In the genomic region with DNA sequence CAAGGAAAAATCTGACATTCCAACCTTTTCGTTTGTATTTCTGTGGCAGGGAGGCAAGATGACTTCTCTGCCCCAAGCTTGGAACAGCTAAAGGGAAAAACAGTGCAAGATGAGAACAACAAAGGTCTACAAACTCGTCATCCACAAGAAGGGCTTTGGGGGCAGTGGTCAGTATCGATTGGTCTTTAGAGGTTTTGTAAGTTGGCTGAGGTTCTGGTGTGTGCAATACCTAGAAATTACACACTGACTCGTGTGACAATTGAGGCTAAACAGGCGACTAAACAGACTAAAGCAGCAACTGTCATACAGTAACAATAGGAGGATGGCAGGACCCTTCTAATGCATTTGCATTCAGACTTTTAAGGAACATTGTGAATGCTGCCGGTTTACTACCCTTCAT, we compare ENCODE assay signal across 8 cellular contexts. TPM values are rescaled to one million over a fixed set of nuclear protein-coding genes. Genes with fewer than 3 reads are reported as not detected.
DNase-seq lines count a peak whose midpoint lies in the region; ATAC-seq, FAIRE-seq and TF ChIP-seq lines count a peak whose summit lies in the region.

No MANE protein-coding gene starts in this region.

- H2BK15ac ChIP-seq in IMR-90 (ENCODE audit: low read depth, low read length) = no peak overlapping the region

- no TSS peak for BruUV-seq in IMR-90 (replicated peaks; lab: Mats Ljungman, UMichigan)

- no peak overlapping the region; the same call in 1 of the 2 replicates for H2AK5ac ChIP-seq in IMR-90 (ENCODE audit: low read depth, low read length)

- H3K4me1 ChIP-seq in IMR-90 (ENCODE audit: control insufficient read depth, insufficient read depth, low read length) (peaks cover 9% of the 10 kb centered on the region), mucosa of stomach (ENCODE audit: control insufficient read depth, insufficient read depth, low read length) (peaks cover 39% of the 10 kb centered on the region)

- no peak overlapping the region for H3K18ac ChIP-seq in IMR-90 (ENCODE audit: low read depth, low read length)

- peak overlapping the region; percentile 79; the same call in 1 of the 2 replicates for H3K9ac ChIP-seq in IMR-90 (ENCODE audit: low read depth, low read length)
- H3K9ac ChIP-seq in mucosa of stomach (ENCODE audit: low read length) = peak overlapping the region; percentile 82

- H2BK5ac ChIP-seq in IMR-90 (ENCODE audit: low read depth, low read length, poor library complexity, severe bottlenecking) = no peak overlapping the region

- no peak overlapping the region for H2AK9ac ChIP-seq in IMR-90 (replicated peaks; ENCODE audit: low read depth, low read length, poor library complexity)

- H3K27me3 ChIP-seq in AG04450 (ENCODE audit: control insufficient read depth, insufficient read depth, low read length) (no peaks in the 10 kb centered on the region), IMR-90 (ENCODE audit: control insufficient read depth, insufficient read depth, low read length) (no peaks in the 10 kb centered on the region), bronchial epithelial cell (ENCODE audit: control insufficient read depth, insufficient read depth, low read length) (no peaks in the 10 kb centered on the region), mucosa of stomach (ENCODE audit: control insufficient read depth, insufficient read depth, low read length) (no peaks in the 10 kb centered on the region)

- no peak overlapping the region for H4K5ac ChIP-seq in IMR-90 (ENCODE audit: low read depth, low read length)

- in situ Hi-C loops in IMR-90 (cut with MboI; ENCODE audit: low sequenced_read_pairs) = loop anchor here (10.0 kb wide), 1 partner anchor 190 kb away; the partner anchor contains the start of gene YWHAH

- H3K9me1 ChIP-seq in IMR-90 (ENCODE audit: insufficient read depth, low read length) = peaks cover 13% of the 10 kb centered on the region

- no peak for TF ChIP-seq CTCF in AG04450 (IDR thresholded peaks at IDR 0.05; ENCODE audit: low read depth, low read length)
- no peak for TF ChIP-seq CTCF in IMR-90 (conservative IDR thresholded peaks at IDR 0.05; ENCODE audit: low read depth, low read length)
- no peak for TF ChIP-seq CTCF in bronchial epithelial cell (IDR thresholded peaks at IDR 0.05; ENCODE audit: insufficient read depth, low read length, severe bottlenecking)
- no peak for TF ChIP-seq CTCF in GM10248 (IDR thresholded peaks at IDR 0.05; ENCODE audit: control extremely low read depth, extremely low read depth, low read depth, missing control alignments)

- DNase-seq in AG04450 (ENCODE audit: low read depth, low spot score) (no peak), IMR-90 (no peak), bronchial epithelial cell (ENCODE audit: low read depth) (no peak), epidermal melanocyte (ENCODE audit: insufficient read length, low spot score) (no peak), GM10248 (ENCODE audit: extremely low spot score) (no peak), NCI-H226 (no peak)

- peak overlapping the region; percentile 34 for H3K23ac ChIP-seq in IMR-90 (ENCODE audit: low read depth, low read length)

- H3K4me2 ChIP-seq in IMR-90 (ENCODE audit: low read depth, low read length) = peak overlapping the region; percentile 97

- ATAC-seq in IMR-90 (ENCODE audit: low read depth) (no peak), GM19467 (IDR thresholded peaks at IDR 0.05; ENCODE audit: unreplicated experiment) (no peak)

- peak overlapping the region; percentile 38 for H3K4ac ChIP-seq in IMR-90 (ENCODE audit: low read depth, low read length)

- H4K20me1 ChIP-seq in IMR-90 (ENCODE audit: insufficient read depth, low read length) = no peaks in the 10 kb centered on the region

- peaks cover 9% of the 10 kb centered on the region for H3K36me3 ChIP-seq in IMR-90 (ENCODE audit: control insufficient read depth, insufficient read depth, low read length)
- peaks cover 5% of the 10 kb centered on the region for H3K36me3 ChIP-seq in bronchial epithelial cell (ENCODE audit: control insufficient read depth, insufficient read depth, low read length)
- H3K36me3 ChIP-seq in mucosa of stomach (ENCODE audit: control insufficient read depth, insufficient read depth, low read length) = no peaks in the 10 kb centered on the region

- H3K79me1 ChIP-seq in IMR-90 (ENCODE audit: low read depth in 1 of 2, low read length in 2 of 2) = peaks cover 16 to 35% of the 10 kb centered on the region in 2 experiments

- WGBS in IMR-90 (ENCODE audit: extremely low coverage in 2 of 2, insufficient read length in 1 of 2), 2 experiments = no CpG with 5 or more reads among the region's 6 CpGs

- no peak overlapping the region for H2BK20ac ChIP-seq in IMR-90 (ENCODE audit: low read depth, low read length)

- CTCF ChIA-PET in AG04450 (lab: Charles Lee) (interaction anchor here (1.0 to 1.2 kb wide), 2 partner anchors 90 to 216 kb away, joined by 3 to 5 read pairs; no protein-coding TSS in a partner anchor), IMR-90 (lab: Yijun Ruan, JAX) (interaction anchor here (0.6 kb wide), 2 partner anchors 20 to 76 kb away, joined by 3 read pairs; no protein-coding TSS in a partner anchor), GM10248 (lab: Yijun Ruan, JAX) (interaction anchor here (0.9 kb wide), 1 partner anchor 48 kb away, joined by 3 read pairs; no protein-coding TSS in a partner anchor)

- H2BK120ac ChIP-seq in IMR-90 (ENCODE audit: low read depth, low read length) = no peak overlapping the region

- no peak overlapping the region for H4K91ac ChIP-seq in IMR-90 (ENCODE audit: insufficient read depth, low read depth, low read length)

- dilution Hi-C loops in IMR-90 (cut with HindIII; ENCODE audit: low sequenced_read_pairs, unreplicated experiment) = no loop called here

- intact Hi-C loops in IMR-90 (cut with micrococcal nuclease) = loop anchor here (5.0 kb wide), 3 partner anchors 93 to 197 kb away; partner anchors contain the start of gene PISD

- H2AFZ ChIP-seq in IMR-90 (replicated peaks; ENCODE audit: low read length, poor library complexity) = no peak overlapping the region

- peak overlapping the region; percentile 53; the same call in 1 of the 2 replicates for H3K14ac ChIP-seq in IMR-90 (replicated peaks; ENCODE audit: low read depth, low read length)

- no peak for FAIRE-seq in bronchial epithelial cell (lab: Jason Lieb, UNC)

- peak overlapping the region in 1 of 2 experiments; percentile 84; a peak in 2 of 4 replicates for H4K8ac ChIP-seq in IMR-90 (ENCODE audit: low read depth in 2 of 2, low read length in 2 of 2)

- H3K9me3 ChIP-seq in AG04450 (ENCODE audit: control insufficient read depth, insufficient read depth, low read length) (no peaks in the 10 kb centered on the region), IMR-90 (ENCODE audit: control insufficient read depth, insufficient read depth, low read length) (no peaks in the 10 kb centered on the region), mucosa of stomach (ENCODE audit: control insufficient read depth, low read length) (no peaks in the 10 kb centered on the region)

- H3K56ac ChIP-seq in IMR-90 (ENCODE audit: extremely low read depth, insufficient read depth, low read length) = no peak overlapping the region

- H3K4me3 ChIP-seq in AG04450 (ENCODE audit: low read depth, low read length) = peak overlapping the region; percentile 88
- peak overlapping the region; percentile 67; the same call in 1 of the 2 replicates for H3K4me3 ChIP-seq in IMR-90 (ENCODE audit: insufficient read depth, low read depth, low read length)
- H3K4me3 ChIP-seq in bronchial epithelial cell (ENCODE audit: low read depth, low read length) = peak overlapping the region; percentile 86
- H3K4me3 ChIP-seq in mucosa of stomach (ENCODE audit: low read length) = no peak overlapping the region

- H3K27ac ChIP-seq in AG04450 (ENCODE audit: low read depth, low read length) = no peak overlapping the region
- no peak overlapping the region for H3K27ac ChIP-seq in IMR-90 (ENCODE audit: insufficient read depth, low read length)

- POLR2A ChIA-PET in AG04450 (lab: Yijun Ruan, JAX) = no interaction called here
- POLR2A ChIA-PET in IMR-90 (lab: Charles Lee; ENCODE audit: unreplicated experiment) = no interaction called here
- POLR2A ChIA-PET in GM10248 (lab: Yijun Ruan, JAX) = no interaction called here

- no peak for TF ChIP-seq POLR2A in IMR-90 (IDR thresholded peaks at IDR 0.05; ENCODE audit: low read depth, low read length)

- no peak for TF ChIP-seq RAD21 in IMR-90 (IDR thresholded peaks at IDR 0.05; ENCODE audit: low read length)

TF ChIP-seq in IMR-90, 13 proteins besides CTCF, POLR2A, EP300 and RAD21:
- TF ChIP-seq CEBPB (IDR thresholded peaks at IDR 0.05; ENCODE audit: low read depth, low read length) (0 out of 2 replicates have a peak, but pooled peaks have one; percentile 2), MAZ (IDR thresholded peaks at IDR 0.05; ENCODE audit: borderline replicate concordance, low read depth, low read length) (no peak)

RNA-seq across cellular contexts. Expression of gene DEPDC5, which starts 1.0 kb away (rescaled TPM):
- polyA plus RNA-seq in AG04450 (2011; rRNA removed) = 9.4 and 14.3 TPM in 2 replicates
- polyA minus RNA-seq in AG04450 (2011; rRNA and poly(A)+ RNA removed) = 25.7 and 28.4 TPM in 2 replicates
- 12.9 and 14.2 TPM in 2 replicates for total RNA-seq in IMR-90 (2012; rRNA removed)
- 6.6 and 6.9 TPM in 2 replicates for polyA plus RNA-seq in IMR-90 (2012; rRNA removed)
- polyA plus RNA-seq in IMR-90 (2012; cell fraction: cytosol; rRNA removed) = 4.1 and 5.8 TPM in 2 replicates
- polyA plus RNA-seq in IMR-90 (2012; cell fraction: nucleus; rRNA removed; ENCODE audit: low replicate concordance) = 22.2 and 22.3 TPM in 2 replicates
- 6.8 and 8.1 TPM in 2 replicates for total RNA-seq in bronchial epithelial cell

RNA-seq across cellular contexts. Expression of gene PRR14L, which starts 4.9 kb away (rescaled TPM):
- 14.9 and 16.3 TPM in 2 replicates for polyA plus RNA-seq in AG04450 (2011; rRNA removed)
- polyA minus RNA-seq in AG04450 (2011; rRNA and poly(A)+ RNA removed) = 64.9 and 71.7 TPM in 2 replicates
- total RNA-seq in IMR-90 (2012; rRNA removed) = 19.7 and 20.6 TPM in 2 replicates
- polyA plus RNA-seq in IMR-90 (2012; rRNA removed) = 9.0 and 9.8 TPM in 2 replicates
- 3.6 and 4.2 TPM in 2 replicates for polyA plus RNA-seq in IMR-90 (2012; cell fraction: cytosol; rRNA removed)
- 8.0 and 15.2 TPM in 2 replicates for polyA plus RNA-seq in IMR-90 (2012; cell fraction: nucleus; rRNA removed; ENCODE audit: low replicate concordance)
- total RNA-seq in bronchial epithelial cell = 17.4 and 21.6 TPM in 2 replicates
